Comparison of ENCODE assay signal across 1 cellular context in genomic region chr2:120315367-120316033, GRCh38.
A peak's percentile ranks its signal among the peaks of the same experiment; 100 is the strongest.
TF ChIP-seq lines count a peak whose summit lies in the region.

No MANE protein-coding gene starts in this region.

TF ChIP-seq in HepG2, 621 proteins besides CTCF, POLR2A, EP300 and RAD21:
- TF ChIP-seq MTF1 (CRISPR knock-in tag; IDR thresholded peaks at IDR 0.05): no peak
- TF ChIP-seq PITX1 (CRISPR knock-in tag; IDR thresholded peaks at IDR 0.05): 0 out of 2 replicates have a peak, but pooled peaks have one; percentile 16
